ENCODE assay signal across 23 cellular contexts in genomic region chr3:47588053-47588452, GRCh38.
"Had no signal": no experiment of that assay in that cellular context is flagged by ENCODE, and none has a peak within 500 bp of the region (broad histone marks: within the 10 kb centered on the region; RNA-seq: fewer than 3 reads in every experiment).

No MANE protein-coding gene starts in this region.

- H3K9me3 Mint-ChIP-seq: dendritic cell treated with granulocyte-macrophage colony-stimulating factor and Interleukin-4, amounts not matched to agents 40 ng/mL and 50 ng/mL, for 4 days; effector memory CD8-positive, alpha-beta T cell; endodermal cell; immature natural killer cell; memory B cell; naive thymus-derived CD4-positive, alpha-beta T cell had no signal

- ATAC-seq: effector memory CD8-positive, alpha-beta T cell; foreskin keratinocyte; gastroesophageal sphincter; heart left ventricle; left colon; left lobe of liver; naive thymus-derived CD4-positive, alpha-beta T cell had no signal

- H3K27ac Mint-ChIP-seq: dendritic cell treated with granulocyte-macrophage colony-stimulating factor and Interleukin-4, amounts not matched to agents 40 ng/mL and 50 ng/mL, for 4 days; endodermal cell; memory B cell had no signal

- H3K27me3 Mint-ChIP-seq: effector memory CD8-positive, alpha-beta T cell; memory B cell; naive thymus-derived CD4-positive, alpha-beta T cell had no signal

- H3K4me1 Mint-ChIP-seq: endodermal cell; immature natural killer cell; memory B cell; naive thymus-derived CD4-positive, alpha-beta T cell had no signal

- H3K4me3 Mint-ChIP-seq: dendritic cell treated with granulocyte-macrophage colony-stimulating factor and Interleukin-4, amounts not matched to agents 40 ng/mL and 50 ng/mL, for 4 days; effector memory CD8-positive, alpha-beta T cell; endodermal cell; immature natural killer cell; memory B cell; naive thymus-derived CD4-positive, alpha-beta T cell had no signal

- DNase-seq: colonic mucosa; cortex of kidney; effector CD8-positive, alpha-beta T cell; effector memory CD8-positive, alpha-beta T cell; endodermal cell; erythroblast; foreskin keratinocyte; heart left ventricle; hypothalamus; immature natural killer cell; islet precursor cell; kidney; kidney glomerular epithelial cell; left colon; left ventricle myocardium inferior; mammary epithelial cell; mesendoderm; midbrain; naive thymus-derived CD4-positive, alpha-beta T cell had no signal
